Comparison of ENCODE assay signal across 8 cellular contexts in the genomic region with DNA sequence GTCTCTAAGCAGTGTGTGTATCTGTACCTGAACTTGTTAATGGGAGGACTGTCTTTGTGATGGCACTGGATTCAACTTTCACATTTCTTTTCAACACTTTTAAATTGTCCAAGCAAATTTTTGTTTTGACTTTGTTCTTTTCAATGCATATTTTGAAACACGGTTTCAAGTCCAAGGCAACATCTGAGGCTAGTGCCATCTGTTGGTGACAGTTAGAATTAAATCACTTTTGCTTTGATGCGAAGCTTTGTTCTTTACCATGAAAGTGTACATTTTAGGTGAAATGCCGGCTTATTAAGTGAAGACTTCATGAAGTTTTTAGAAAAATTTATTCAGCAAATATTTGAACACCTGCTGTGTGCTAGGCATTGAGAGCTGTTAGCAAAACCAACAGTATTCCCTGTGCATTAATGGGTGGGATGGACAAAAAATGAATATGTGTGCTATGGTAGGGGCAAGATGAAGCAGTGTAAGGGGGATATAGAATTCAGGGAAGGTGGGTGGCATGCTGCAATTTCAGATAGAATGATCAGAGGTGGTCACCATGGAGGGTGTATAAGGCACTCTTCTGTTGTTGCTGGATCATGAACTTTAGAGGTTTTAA.
A peak's percentile ranks its signal among the peaks of the same experiment; 100 is the strongest.
DNase-seq lines count a peak whose midpoint lies in the region; ATAC-seq, FAIRE-seq and TF ChIP-seq lines count a peak whose summit lies in the region.

No MANE protein-coding gene starts in this region.

- no peak for ATAC-seq in sciatic nerve

- no peak overlapping the region for H3K27ac Mint-ChIP-seq in activated naive CD8-positive, alpha-beta T cell treated with anti-CD3 and anti-CD28 coated beads for 36 hours

- peaks cover 57% of the 10 kb centered on the region for H3K36me3 Mint-ChIP-seq in activated naive CD8-positive, alpha-beta T cell treated with anti-CD3 and anti-CD28 coated beads for 36 hours

- intact Hi-C loops in sciatic nerve (cut with DNase I), result no loop called here

- DNase-seq in AG04450 (ENCODE audit: low read depth, low spot score) (no peak), GM12892 (ENCODE audit: insufficient read length) (no peak), RPMI7951 (ENCODE audit: low read depth) (peak; percentile 34), germinal center (ENCODE audit: low spot score) (peak; percentile 12), mesenteric fat pad (ENCODE audit: low spot score) (no peak), sciatic nerve (ENCODE audit: low spot score) (no peak)
- DNase-seq in effector memory CD4-positive, alpha-beta T cell, result no peak
- DNase-seq in activated naive CD8-positive, alpha-beta T cell treated with anti-CD3 and anti-CD28 coated beads for 36 hours, result no peak

- H3K4me3 Mint-ChIP-seq in activated naive CD8-positive, alpha-beta T cell treated with anti-CD3 and anti-CD28 coated beads for 36 hours, result no peak overlapping the region

- no peak overlapping the region for H3K27ac ChIP-seq in AG04450 (ENCODE audit: low read depth, low read length)
- H3K27ac ChIP-seq in effector memory CD4-positive, alpha-beta T cell (ENCODE audit: insufficient read depth, low read length, poor library complexity, severe bottlenecking), result no peak overlapping the region

- POLR2A ChIA-PET in AG04450 (lab: Yijun Ruan, JAX), result no interaction called here

- no peak for TF ChIP-seq POLR2A in GM12892 (IDR thresholded peaks at IDR 0.05; ENCODE audit: low read depth, low read length)

- H3K4me1 ChIP-seq in effector memory CD4-positive, alpha-beta T cell (ENCODE audit: control insufficient read depth, insufficient read depth, low read length, poor library complexity, severe bottlenecking), result no peaks in the 10 kb centered on the region

- H3K9me3 Mint-ChIP-seq in activated naive CD8-positive, alpha-beta T cell treated with anti-CD3 and anti-CD28 coated beads for 36 hours, result peaks cover 3% of the 10 kb centered on the region

- no peaks in the 10 kb centered on the region for H3K36me3 ChIP-seq in effector memory CD4-positive, alpha-beta T cell (ENCODE audit: control insufficient read depth, insufficient read depth, low read length)

- H3K9me3 ChIP-seq in AG04450 (ENCODE audit: control insufficient read depth, insufficient read depth, low read length), result no peaks in the 10 kb centered on the region
- no peaks in the 10 kb centered on the region for H3K9me3 ChIP-seq in effector memory CD4-positive, alpha-beta T cell (ENCODE audit: control insufficient read depth, low read length)

- peak; percentile 44 for TF ChIP-seq CTCF in AG04450 (IDR thresholded peaks at IDR 0.05; ENCODE audit: low read depth, low read length)

- no peaks in the 10 kb centered on the region for H3K27me3 ChIP-seq in AG04450 (ENCODE audit: control insufficient read depth, insufficient read depth, low read length)
- H3K27me3 ChIP-seq in effector memory CD4-positive, alpha-beta T cell (replicated peaks; ENCODE audit: control insufficient read depth, insufficient read depth, low read length, poor library complexity, severe bottlenecking), result no peaks in the 10 kb centered on the region

- no peak overlapping the region for H3K4me3 ChIP-seq in AG04450 (ENCODE audit: low read depth, low read length)
- H3K4me3 ChIP-seq in effector memory CD4-positive, alpha-beta T cell (ENCODE audit: insufficient read depth, low read depth, low read length, poor library complexity, severe bottlenecking), result no peak overlapping the region

- CTCF ChIA-PET in AG04450 (lab: Charles Lee), result interaction anchor here (0.6 to 1.5 kb wide), 8 partner anchors 9 to 756 kb away, joined by 3 to 7 read pairs (median 3); no protein-coding TSS in a partner anchor

- peak; percentile 98 for FAIRE-seq in GM12892 (lab: Jason Lieb, UNC)

- peaks cover 32% of the 10 kb centered on the region for H3K4me1 Mint-ChIP-seq in activated naive CD8-positive, alpha-beta T cell treated with anti-CD3 and anti-CD28 coated beads for 36 hours

- no peaks in the 10 kb centered on the region for H3K27me3 Mint-ChIP-seq in activated naive CD8-positive, alpha-beta T cell treated with anti-CD3 and anti-CD28 coated beads for 36 hours

Comparison
In these comparisons a context has a peak if more than half of its experiments do, and no peak if none do; other contexts are left out.
1. DNase-seq: peak in RPMI7951 (single experiment) and germinal center (single experiment); none in AG04450 (single experiment), GM12892 (single experiment), effector memory CD4-positive, alpha-beta T cell (0 of 3), mesenteric fat pad (single experiment), sciatic nerve (single experiment) and activated naive CD8-positive, alpha-beta T cell treated with anti-CD3 and anti-CD28 coated beads for 36 hours (single experiment).